ENCODE assay signal across 8 cellular contexts in genomic region chr6:149922642-149923326, GRCh38. TPM values are rescaled to one million over a fixed set of nuclear protein-coding genes. Genes with fewer than 3 reads are reported as not detected.
A peak's percentile ranks its signal among the peaks of the same experiment; 100 is the strongest.
DNase-seq lines count a peak whose midpoint lies in the region; ATAC-seq and TF ChIP-seq lines count a peak whose summit lies in the region.

Gene RAET1G, minus strand, starts transcription at chr6:149923121. Its CDS starts 111 bp downstream, at chr6:149923010.

- peaks cover 20 to 28% (median 25%) of the 10 kb centered on the region in 3 donors for H3K4me1 ChIP-seq in skeletal muscle tissue (ENCODE audit: control insufficient read depth in 3 of 3, insufficient read depth in 3 of 3, low read length in 3 of 3)

- H3K9ac ChIP-seq in skeletal muscle tissue (ENCODE audit: low read depth in 1 of 3, low read length in 3 of 3): peak within 1 kb of the TSS; percentile 20 to 64 (median 57)

- no peaks in the 10 kb centered on the region for H3K36me3 ChIP-seq in skeletal muscle tissue (ENCODE audit: control insufficient read depth in 3 of 3, insufficient read depth in 3 of 3, low read length in 3 of 3)

- H3K4me3 ChIP-seq in skeletal muscle tissue (ENCODE audit: low read length in 3 of 3): peak within 1 kb of the TSS; percentile 74 to 78 (median 75)

- H3K36me3 Mint-ChIP-seq in central memory CD8-positive, alpha-beta T cell (ENCODE audit: insufficient read depth): peaks cover 5% of the 10 kb centered on the region
- no peaks in the 10 kb centered on the region for H3K36me3 Mint-ChIP-seq in immature natural killer cell

- peak; percentile 87 for ATAC-seq in central memory CD8-positive, alpha-beta T cell (replicated peaks; ENCODE audit: extremely low read depth, poor library complexity, severe bottlenecking)
- ATAC-seq in GM21381 (IDR thresholded peaks at IDR 0.05; ENCODE audit: unreplicated experiment): no peak

- H3K4me1 Mint-ChIP-seq in central memory CD8-positive, alpha-beta T cell: peaks cover 18% of the 10 kb centered on the region
- peaks cover 16 to 17% of the 10 kb centered on the region in 2 donors for H3K4me1 Mint-ChIP-seq in immature natural killer cell

- TF ChIP-seq CTCF in GM20000 (IDR thresholded peaks at IDR 0.05; ENCODE audit: extremely low read depth, missing control alignments): no peak

- H3K27me3 Mint-ChIP-seq in central memory CD8-positive, alpha-beta T cell: peaks cover 99% of the 10 kb centered on the region
- peaks cover 19 to 53% (median 23%) of the 10 kb centered on the region in 3 donors for H3K27me3 Mint-ChIP-seq in immature natural killer cell (ENCODE audit: low read depth in 3 of 3)

- no peaks in the 10 kb centered on the region for H3K9me3 Mint-ChIP-seq in central memory CD8-positive, alpha-beta T cell
- peaks cover 0 to 4% (median 0%) of the 10 kb centered on the region in 6 donors for H3K9me3 Mint-ChIP-seq in immature natural killer cell

- H3K4me3 Mint-ChIP-seq in central memory CD8-positive, alpha-beta T cell: peak within 1 kb of the TSS; percentile 83
- peak within 1 kb of the TSS; percentile 69 to 89 (median 79) for H3K4me3 Mint-ChIP-seq in immature natural killer cell

- H3K27ac ChIP-seq in skeletal muscle tissue (ENCODE audit: low read depth, low read length): no peak within 1 kb of the TSS

- H3K27me3 ChIP-seq in skeletal muscle tissue (ENCODE audit: control insufficient read depth in 3 of 3, insufficient read depth in 3 of 3, low read length in 3 of 3): peaks cover 0 to 37% (median 4%) of the 10 kb centered on the region in 3 donors

- no peak within 1 kb of the TSS for H3K27ac Mint-ChIP-seq in central memory CD8-positive, alpha-beta T cell (ENCODE audit: low read depth)
- no peak within 1 kb of the TSS for H3K27ac Mint-ChIP-seq in immature natural killer cell

- DNase-seq in 8988T: peak; percentile 85
- DNase-seq in GM20000 (ENCODE audit: low spot score): peak; percentile 66
- DNase-seq in NCI-H2227 (lab: John Stamatoyannopoulos, UW; ENCODE audit: unreplicated experiment): peak; percentile 75
- DNase-seq in activated CD4-positive, alpha-beta T cell treated with anti-CD3 and anti-CD28 coated beads for 1 hour: peak; percentile 66
- DNase-seq in central memory CD8-positive, alpha-beta T cell (ENCODE audit: low spot score in 2 of 2): peak; percentile 60 to 66
- peak; percentile 57 to 66 (median 57) for DNase-seq in immature natural killer cell

- H3K9me3 ChIP-seq in skeletal muscle tissue (ENCODE audit: control insufficient read depth in 3 of 3, low read length in 3 of 3): no peaks in the 10 kb centered on the region

RNA-seq across cellular contexts. Expression of gene RAET1G, which starts in this region (rescaled TPM):
- not detected for polyA plus RNA-seq in immature natural killer cell
- total RNA-seq in skeletal muscle tissue: not detected

Comparison
In these comparisons a context has a peak if more than half of its experiments do, and no peak if none do; other contexts are left out.
1. Peak in DNase-seq in immature natural killer cell; RNA of the gene not detected or under 1 TPM.